21 cellular contexts compared by ENCODE assay signal in genomic region chr18:59065684-59066083, GRCh38.
DNase-seq lines count a peak whose midpoint lies in the region; ATAC-seq, FAIRE-seq and TF ChIP-seq lines count a peak whose summit lies in the region.
"Had no signal": no experiment of that assay in that cellular context is flagged by ENCODE, and none has a peak within 500 bp of the region (broad histone marks: within the 10 kb centered on the region; RNA-seq: fewer than 3 reads in every experiment).

No MANE protein-coding gene starts in this region.

- no peak for FAIRE-seq in GM19239 (lab: Jason Lieb, UNC)

- no peak for TF ChIP-seq CTCF in foreskin keratinocyte (conservative IDR thresholded peaks at IDR 0.05)

- peaks cover 16% of the 10 kb centered on the region for H3K4me1 ChIP-seq in HAP-1
- no peaks in the 10 kb centered on the region for H3K4me1 ChIP-seq in foreskin keratinocyte
- H3K4me1 ChIP-seq: adrenal gland, uterus had no signal

- peak overlapping the region; percentile 14 for H3K27ac ChIP-seq in foreskin keratinocyte
- H3K27ac ChIP-seq: adrenal gland, RWPE1, SK-N-MC, skin epidermis, uterus had no signal

- no peak for ATAC-seq in foreskin keratinocyte
- ATAC-seq: naive thymus-derived CD4-positive, alpha-beta T cell; stimulated activated naive CD8-positive, alpha-beta T cell treated with anti-CD3 and anti-CD28 coated beads, Interleukin-15, amount 100 ng/mL, for 72 hours had no signal

- no peaks in the 10 kb centered on the region for H3K36me3 ChIP-seq in HAP-1 (replicated peaks)
- H3K36me3 ChIP-seq: adrenal gland, uterus had no signal

- no peaks in the 10 kb centered on the region for H3K9me3 ChIP-seq in HAP-1
- H3K9me3 ChIP-seq: adrenal gland, uterus had no signal

- DNase-seq in HAP-1 (ENCODE audit: low spot score in 2 of 2): peak; percentile 55 to 88
- peak in 2 of 3 experiments; percentile 65 to 89 for DNase-seq in NCI-H1417 (lab: John Stamatoyannopoulos, UW)
- peak; percentile 96 for DNase-seq in NCI-H69 (lab: John Stamatoyannopoulos, UW)
- DNase-seq in foreskin keratinocyte: no peak
- no peak for DNase-seq in SK-N-DZ (ENCODE audit: low spot score)
- DNase-seq in GM19239 (ENCODE audit: insufficient read length, low spot score): no peak
- DNase-seq in NCI-H1694 treated with DMSO at 0.1 percent for 48 hours (lab: John Stamatoyannopoulos, UW): no peak
- DNase-seq: activated CD4-positive, alpha-beta T cell treated with anti-CD3 and anti-CD28 coated beads, Interleukin-2, amount 50 U/mL, for 48 hours; activated naive CD4-positive, alpha-beta T cell treated with anti-CD3 and anti-CD28 coated beads for 36 hours; adrenal gland; H7; KG1; midbrain; naive thymus-derived CD4-positive, alpha-beta T cell; NCI-H2171; NCI-H524 treated with DMSO at 0.1 percent for 48 hours; stimulated activated naive CD8-positive, alpha-beta T cell treated with anti-CD3 and anti-CD28 coated beads, Interleukin-15, amount 100 ng/mL, for 72 hours; uterus had no signal

- no peak overlapping the region for H3K4me3 ChIP-seq in HAP-1
- H3K4me3 ChIP-seq: adrenal gland, SK-N-MC, skin epidermis, uterus had no signal

- H3K27me3 ChIP-seq in HAP-1 (ENCODE audit: low read depth): no peaks in the 10 kb centered on the region
- H3K27me3 ChIP-seq in foreskin keratinocyte: no peaks in the 10 kb centered on the region
- H3K27me3 ChIP-seq: adrenal gland, uterus had no signal

- in situ Hi-C loops in HAP-1 (cut with MboI; ENCODE audit: low sequenced_read_pairs): loop anchor here (5.0 to 25.0 kb wide), 2 partner anchors 278 to 528 kb away; no protein-coding TSS in a partner anchor

Comparison
In these comparisons a context has a peak if more than half of its experiments do, and no peak if none do; other contexts are left out.
1. DNase-seq: peak in HAP-1 (2 of 2), NCI-H1417 (2 of 3) and NCI-H69 (single experiment); none in foreskin keratinocyte (0 of 2), SK-N-DZ (single experiment), GM19239 (single experiment) and NCI-H1694 treated with DMSO at 0.1 percent for 48 hours (single experiment).